Comparison of ENCODE assay signal across 25 cellular contexts in genomic region chr14:23561259-23561658, GRCh38. TPM values are rescaled to one million over a fixed set of nuclear protein-coding genes. Genes with fewer than 3 reads are reported as not detected.
DNase-seq lines count a peak whose midpoint lies in the region; ATAC-seq and TF ChIP-seq lines count a peak whose summit lies in the region.
"Had no signal": no experiment of that assay in that cellular context is flagged by ENCODE, and none has a peak within 500 bp of the region (broad histone marks: within the 10 kb centered on the region; RNA-seq: fewer than 3 reads in every experiment).

No MANE protein-coding gene starts in this region.

- peak overlapping the region; percentile 23 to 86 for H3K27ac Mint-ChIP-seq in stimulated activated naive CD8-positive, alpha-beta T cell treated with anti-CD3 and anti-CD28 coated beads, Interleukin-15, amount 100 ng/mL, for 72 hours
- H3K27ac Mint-ChIP-seq: CD8-positive, alpha-beta T cell had no signal

- intact Hi-C loops in breast epithelium (cut with DNase I; ENCODE audit: low total_unique reads) = loop anchor here (5.0 kb wide), 2 partner anchors 84 to 791 kb away; no protein-coding TSS in a partner anchor
- intact Hi-C loops in mammary epithelial cell (cut with micrococcal nuclease) = loop anchor here (10.0 kb wide), 1 partner anchor 296 kb away; no protein-coding TSS in a partner anchor
- intact Hi-C loops in left lung (cut with DNase I) = loop anchor here in 1 of 2 donors (5.0 kb wide), 1 partner anchor 84 kb away; no protein-coding TSS in a partner anchor

- no peaks in the 10 kb centered on the region for H3K36me3 ChIP-seq in breast epithelium
- peaks cover 24% of the 10 kb centered on the region for H3K36me3 ChIP-seq in mammary epithelial cell (ENCODE audit: insufficient read depth, low read length)
- H3K36me3 ChIP-seq in left lung = peaks cover 0 to 76% of the 10 kb centered on the region in 2 donors

- H3K27ac ChIP-seq in breast epithelium (peak overlapping the region; percentile 63 to 76), mammary epithelial cell (ENCODE audit: insufficient read depth, low read depth, low read length) (no peak overlapping the region), left lung (no peak overlapping the region)
- H3K27ac ChIP-seq: BLaER1, KMS-11 had no signal

- no peak for ATAC-seq in stimulated activated naive CD8-positive, alpha-beta T cell treated with anti-CD3 and anti-CD28 coated beads, Interleukin-15, amount 100 ng/mL, for 72 hours
- ATAC-seq in left lung = no peak
- ATAC-seq in GM18505 (IDR thresholded peaks at IDR 0.05; ENCODE audit: unreplicated experiment) = no peak
- ATAC-seq: CD8-positive, alpha-beta T cell had no signal

- no peak overlapping the region for H3K4me3 ChIP-seq in breast epithelium
- no peak overlapping the region for H3K4me3 ChIP-seq in mammary epithelial cell (replicated peaks in 1 of 3; ENCODE audit: insufficient read depth in 1 of 3, low read depth in 2 of 3, low read length in 3 of 3)
- H3K4me3 ChIP-seq in left lung = no peak overlapping the region
- H3K4me3 ChIP-seq: BLaER1 had no signal

- H3K9me3 Mint-ChIP-seq in stimulated activated naive CD8-positive, alpha-beta T cell treated with anti-CD3 and anti-CD28 coated beads, Interleukin-15, amount 100 ng/mL, for 72 hours = no peaks in the 10 kb centered on the region
- H3K9me3 Mint-ChIP-seq: CD8-positive, alpha-beta T cell had no signal

- H2AFZ ChIP-seq in mammary epithelial cell (ENCODE audit: low read depth, low read length) = no peak overlapping the region

- peaks cover 75% of the 10 kb centered on the region for H3K4me1 Mint-ChIP-seq in stimulated activated naive CD8-positive, alpha-beta T cell treated with anti-CD3 and anti-CD28 coated beads, Interleukin-15, amount 100 ng/mL, for 72 hours

- CTCF ChIA-PET in mammary epithelial cell (lab: Charles Lee; ENCODE audit: low non-redundant PET) = interaction anchor here (0.6 kb wide), 1 partner anchor 83 kb away, joined by 4 read pairs; no protein-coding TSS in a partner anchor

- no peak overlapping the region for H3K4me3 Mint-ChIP-seq in stimulated activated naive CD8-positive, alpha-beta T cell treated with anti-CD3 and anti-CD28 coated beads, Interleukin-15, amount 100 ng/mL, for 72 hours
- H3K4me3 Mint-ChIP-seq: CD8-positive, alpha-beta T cell had no signal

- DNase-seq in breast epithelium (ENCODE audit: low spot score in 2 of 2) (no peak), mammary epithelial cell (no peak), ecto neural progenitor cell (ENCODE audit: low spot score) (peak; percentile 32), left lung (no peak), SW480 (ENCODE audit: low spot score) (no peak)
- DNase-seq in stimulated activated naive CD8-positive, alpha-beta T cell treated with anti-CD3 and anti-CD28 coated beads, Interleukin-15, amount 100 ng/mL, for 72 hours = no peak
- DNase-seq: Calu3; CD8-positive, alpha-beta T cell; DMS53; EL; MV-4-11; NCI-H187; NCI-H2107; NCI-H510A; NCI-H748 treated with DMSO at 0.1 percent for 48 hours; OCI-M1; SIG-M5 had no signal

- dilution Hi-C loops in mammary epithelial cell (cut with HindIII; ENCODE audit: low sequenced_read_pairs) = no loop called here

- TF ChIP-seq CTCF in breast epithelium (IDR thresholded peaks at IDR 0.05) = no peak
- TF ChIP-seq CTCF in mammary epithelial cell (conservative IDR thresholded peaks at IDR 0.05 in 1 of 2, IDR thresholded peaks at IDR 0.05 in 1 of 2; ENCODE audit: extremely low read depth in 1 of 2, insufficient read depth in 1 of 2, low read depth in 1 of 2, low read length in 2 of 2) = no peak
- TF ChIP-seq CTCF in left lung (IDR thresholded peaks at IDR 0.05) = no peak

- H4K20me1 ChIP-seq in mammary epithelial cell (ENCODE audit: insufficient read depth, low read length) = no peaks in the 10 kb centered on the region

- no peak overlapping the region for H3K4me2 ChIP-seq in mammary epithelial cell (ENCODE audit: insufficient read depth, low read depth, low read length)
- H3K4me2 ChIP-seq: BLaER1, KMS-11 had no signal

- BruUV-seq in mammary epithelial cell (replicated peaks; lab: Mats Ljungman, UMichigan) = no TSS peak

- peaks cover 39% of the 10 kb centered on the region for H3K79me2 ChIP-seq in mammary epithelial cell (ENCODE audit: insufficient read depth, low read length)

- H3K4me1 ChIP-seq in breast epithelium (no peaks in the 10 kb centered on the region), mammary epithelial cell (ENCODE audit: insufficient read depth, low read length) (peaks cover 27% of the 10 kb centered on the region), left lung (peaks cover 10 to 30% of the 10 kb centered on the region in 2 donors)

- no peaks in the 10 kb centered on the region for H3K9me3 ChIP-seq in breast epithelium
- no peaks in the 10 kb centered on the region for H3K9me3 ChIP-seq in mammary epithelial cell (replicated peaks; ENCODE audit: insufficient read depth, low read length)
- H3K9me3 ChIP-seq in left lung = no peaks in the 10 kb centered on the region
- H3K9me3 ChIP-seq: BLaER1 had no signal

- no peak overlapping the region for H3K9ac ChIP-seq in mammary epithelial cell (ENCODE audit: insufficient read depth, low read length)
- H3K9ac ChIP-seq: BLaER1, KMS-11 had no signal

- WGBS in mammary epithelial cell (ENCODE audit: low coverage, missing lambda C conversion rate) = 71% methylated on average over 2 of the region's 2 CpGs

- no peak for TF ChIP-seq POLR2A in breast epithelium (IDR thresholded peaks at IDR 0.05)
- peak; percentile 42; the same call in 1 of the 2 replicates for TF ChIP-seq POLR2A in Raji (IDR thresholded peaks at IDR 0.05; ENCODE audit: insufficient read depth, low read depth, low read length)
- TF ChIP-seq POLR2A in GM18505 (IDR thresholded peaks at IDR 0.05; ENCODE audit: borderline replicate concordance, extremely low read depth, insufficient read depth, insufficient read length) = no peak

- H3K27me3 Mint-ChIP-seq in stimulated activated naive CD8-positive, alpha-beta T cell treated with anti-CD3 and anti-CD28 coated beads, Interleukin-15, amount 100 ng/mL, for 72 hours = no peaks in the 10 kb centered on the region

- in situ Hi-C loops in mammary epithelial cell (cut with MboI; ENCODE audit: low sequenced_read_pairs in 2 of 2) = loop anchor here in 1 of 2 donors (5.0 to 25.0 kb wide), 2 partner anchors 84 to 249 kb away; partner anchors contain the start of genes BCL2L2, PABPN1 and PPP1R3E

- H3K27me3 ChIP-seq in breast epithelium (no peaks in the 10 kb centered on the region), mammary epithelial cell (ENCODE audit: insufficient read depth, low read length) (no peaks in the 10 kb centered on the region), left lung (no peaks in the 10 kb centered on the region)
- H3K27me3 ChIP-seq: BLaER1 had no signal

RNA-seq across cellular contexts. Expression of gene THTPA, which starts 5.2 kb away (rescaled TPM):
- total RNA-seq in breast epithelium (10 to 100 TPM; 13.6 to 22.1 (median 21.0) TPM), mammary epithelial cell (10 to 100 TPM; 10.7 to 10.8 TPM), left lung (10 to 100 TPM; 15.2 to 20.3 TPM)
- 6.5 TPM for polyA plus RNA-seq in mammary epithelial cell
- polyA minus RNA-seq in mammary epithelial cell = 30.6 TPM

RNA-seq across cellular contexts. Expression of gene AP1G2, which starts 6.3 kb away (rescaled TPM):
- total RNA-seq in breast epithelium (100 to 1,000 TPM in 2 of 3 donors, 10 to 100 TPM in 1; 30.9 to 172 (median 149) TPM), mammary epithelial cell (100 to 1,000 TPM in 1 of 2 donors, 10 to 100 TPM in 1; 54.7 to 132 TPM), left lung (100 to 1,000 TPM in 1 of 2 donors, 10 to 100 TPM in 1; 93.7 to 121 TPM)
- polyA plus RNA-seq in mammary epithelial cell = 129 TPM
- 144 TPM for polyA minus RNA-seq in mammary epithelial cell

RNA-seq across cellular contexts. Expression of gene ZFHX2, which starts 9.7 kb away (rescaled TPM):
- 1 to 10 TPM in 1 of 3 donors, under 1 TPM in 2; 0.48 to 1.2 (median 0.66) TPM for total RNA-seq in breast epithelium
- total RNA-seq in mammary epithelial cell = 1 to 10 TPM in 1 of 2 donors, under 1 TPM in 1; 0.17 to 1.7 TPM
- 0.06 TPM for polyA plus RNA-seq in mammary epithelial cell
- polyA minus RNA-seq in mammary epithelial cell = 0.88 TPM
- total RNA-seq in left lung = 1 to 10 TPM; 2.9 to 3.1 TPM
- total RNA-seq: RPMI7951 had no signal

RNA-seq across cellular contexts. Expression of gene JPH4, which starts 17.3 kb away (rescaled TPM):
- total RNA-seq in breast epithelium (under 1 TPM; 0.66 to 0.96 (median 0.73) TPM), mammary epithelial cell (under 1 TPM in 1 of 2 donors, not detected in 1; 0.16 TPM), left lung (1 to 10 TPM; 1.3 TPM)
- polyA plus RNA-seq in mammary epithelial cell = 0.01 TPM
- not detected for polyA minus RNA-seq in mammary epithelial cell
- total RNA-seq: A673; Calu3; CD8-positive, alpha-beta T cell; H4; HT-29 had no signal

Comparison
In these comparisons a context has a peak if more than half of its experiments do, and no peak if none do; other contexts are left out.
1. H3K27ac ChIP-seq: peak in breast epithelium (2 of 2); none in mammary epithelial cell (single experiment) and left lung (0 of 2).